Comparison of ENCODE assay signal across 16 cellular contexts in genomic region chr12:109475121-109475520, GRCh38. TPM values are rescaled to one million over a fixed set of nuclear protein-coding genes. Genes with fewer than 3 reads are reported as not detected.
DNase-seq lines count a peak whose midpoint lies in the region; ATAC-seq, FAIRE-seq and TF ChIP-seq lines count a peak whose summit lies in the region.
"Had no signal": no experiment of that assay in that cellular context is flagged by ENCODE, and none has a peak within 500 bp of the region (broad histone marks: within the 10 kb centered on the region; RNA-seq: fewer than 3 reads in every experiment).

No MANE protein-coding gene starts in this region.

- peaks cover 44% of the 10 kb centered on the region for H4K20me1 ChIP-seq in SK-N-SH (ENCODE audit: insufficient read depth)

- CTCF ChIA-PET in SK-N-SH (lab: Yijun Ruan, JAX) = interaction anchor here (0.8 to 3.5 kb wide), 3 partner anchors 11 to 47 kb away, joined by 3 to 13 read pairs (median 4); no protein-coding TSS in a partner anchor

- WGBS in SK-N-SH (ENCODE audit: low lambda C conversion rate) = 87% methylated on average over 7 of the region's 7 CpGs

- H3K4me1 ChIP-seq in SK-N-SH (ENCODE audit: control insufficient read depth in 1 of 2, insufficient read depth in 2 of 2, low read depth in 1 of 2, low read length in 1 of 2) = peaks cover 16 to 19% of the 10 kb centered on the region in 2 experiments; a peak in 3 of 4 replicates
- H3K4me1 ChIP-seq in lower lobe of right lung = peaks cover 65% of the 10 kb centered on the region
- H3K4me1 ChIP-seq in subcutaneous abdominal adipose tissue (ENCODE audit: control insufficient read depth in 5 of 5, insufficient read depth in 5 of 5, low read length in 5 of 5) = peaks cover 7 to 66% (median 62%) of the 10 kb centered on the region in 5 donors

- TF ChIP-seq RAD21 in SK-N-SH (IDR thresholded peaks at IDR 0.05; ENCODE audit: low read length) = no peak

- peaks cover 98% of the 10 kb centered on the region for H3K79me2 ChIP-seq in SK-N-SH (ENCODE audit: insufficient read depth)

- no peaks in the 10 kb centered on the region for H3K27me3 ChIP-seq in SK-N-SH (ENCODE audit: insufficient read depth)
- H3K27me3 ChIP-seq in lower lobe of right lung (ENCODE audit: low read depth) = no peaks in the 10 kb centered on the region
- no peaks in the 10 kb centered on the region for H3K27me3 ChIP-seq in subcutaneous abdominal adipose tissue (ENCODE audit: control insufficient read depth in 5 of 5, insufficient read depth in 4 of 5, low read length in 5 of 5)

- H3K4me3 ChIP-seq in SK-N-SH (ENCODE audit: low read depth in 2 of 2, low read length in 1 of 2) (peak overlapping the region in 1 of 2 experiments; percentile 94; a peak in 2 of 4 replicates), lower lobe of right lung (peak overlapping the region; percentile 99), subcutaneous abdominal adipose tissue (ENCODE audit: low read depth in 1 of 5, low read length in 5 of 5) (peak overlapping the region; percentile 78 to 100 (median 90))

- H3K4me2 ChIP-seq in SK-N-SH = peak overlapping the region; percentile 80

- intact Hi-C loops in activated T-helper 1 cell treated with anti-CD3 and anti-CD28 coated beads, Interleukin-12 subunit alpha, Interleukin-12 subunit beta, Interleukin-2, Interleukin-4 antibody, amounts not matched to agents 30 ng/mL and 10 ng/mL and 1 ng/mL, durations not matched to agents 14 hours and 24 hours and 36 hours (cut with micrococcal nuclease) = loop anchor here (5.0 to 10.0 kb wide), 3 partner anchors 420 to 1788 kb away; partner anchors contain the start of genes PPTC7, PWP1 and USP30
- intact Hi-C loops in lower lobe of right lung (cut with DNase I) = no loop called here

- peak overlapping the region; percentile 94 for H3K4me3 Mint-ChIP-seq in activated T-helper 1 cell treated with anti-CD3 and anti-CD28 coated beads, Interleukin-12 subunit alpha, Interleukin-12 subunit beta, Interleukin-2, Interleukin-4 antibody, amounts not matched to agents 30 ng/mL and 10 ng/mL and 1 ng/mL, durations not matched to agents 14 hours and 24 hours and 36 hours

- H3K36me3 Mint-ChIP-seq in activated T-helper 1 cell treated with anti-CD3 and anti-CD28 coated beads, Interleukin-12 subunit alpha, Interleukin-12 subunit beta, Interleukin-2, Interleukin-4 antibody, amounts not matched to agents 30 ng/mL and 10 ng/mL and 1 ng/mL, durations not matched to agents 14 hours and 24 hours and 36 hours (ENCODE audit: low read depth) = peaks cover 2% of the 10 kb centered on the region

- no peak overlapping the region for H3K27ac Mint-ChIP-seq in activated T-helper 1 cell treated with anti-CD3 and anti-CD28 coated beads, Interleukin-12 subunit alpha, Interleukin-12 subunit beta, Interleukin-2, Interleukin-4 antibody, amounts not matched to agents 30 ng/mL and 10 ng/mL and 1 ng/mL, durations not matched to agents 14 hours and 24 hours and 36 hours

- peaks cover 48% of the 10 kb centered on the region for H3K4me1 Mint-ChIP-seq in activated T-helper 1 cell treated with anti-CD3 and anti-CD28 coated beads, Interleukin-12 subunit alpha, Interleukin-12 subunit beta, Interleukin-2, Interleukin-4 antibody, amounts not matched to agents 30 ng/mL and 10 ng/mL and 1 ng/mL, durations not matched to agents 14 hours and 24 hours and 36 hours (ENCODE audit: low read depth)

- TF ChIP-seq POLR2A in H54 (IDR thresholded peaks at IDR 0.05; ENCODE audit: low read depth, low read length) = no peak

- TF ChIP-seq CTCF in SK-N-SH (IDR thresholded peaks at IDR 0.05) = no peak
- TF ChIP-seq CTCF in lower lobe of right lung (IDR thresholded peaks at IDR 0.05) = no peak

- POLR2A ChIA-PET in SK-N-SH (lab: Yijun Ruan, JAX) = no interaction called here

- no peaks in the 10 kb centered on the region for H3K27me3 Mint-ChIP-seq in activated T-helper 1 cell treated with anti-CD3 and anti-CD28 coated beads, Interleukin-12 subunit alpha, Interleukin-12 subunit beta, Interleukin-2, Interleukin-4 antibody, amounts not matched to agents 30 ng/mL and 10 ng/mL and 1 ng/mL, durations not matched to agents 14 hours and 24 hours and 36 hours (ENCODE audit: insufficient read depth)
- H3K27me3 Mint-ChIP-seq: stimulated activated naive CD8-positive, alpha-beta T cell treated with anti-CD3 and anti-CD28 coated beads, Interleukin-15, amount 100 ng/mL, for 72 hours had no signal

- H3K27ac ChIP-seq in SK-N-SH (ENCODE audit: low read depth in 2 of 2, low read length in 1 of 2) (no peak overlapping the region), lower lobe of right lung (no peak overlapping the region), subcutaneous abdominal adipose tissue (ENCODE audit: low read depth, low read length) (peak overlapping the region; percentile 96)
- H3K27ac ChIP-seq: 22Rv1 had no signal

- no peak overlapping the region for H3K9ac ChIP-seq in SK-N-SH
- H3K9ac ChIP-seq in subcutaneous abdominal adipose tissue (ENCODE audit: low read length in 5 of 5) = peak overlapping the region in 2 of 5 donors; percentile 19 to 32

- no peaks in the 10 kb centered on the region for H3K9me3 ChIP-seq in SK-N-SH
- no peaks in the 10 kb centered on the region for H3K9me3 ChIP-seq in lower lobe of right lung
- H3K9me3 ChIP-seq in subcutaneous abdominal adipose tissue (ENCODE audit: control insufficient read depth in 5 of 5, low read length in 5 of 5) = no peaks in the 10 kb centered on the region

- DNase-seq in SK-N-SH = no peak
- no peak for DNase-seq in activated T-helper 1 cell treated with anti-CD3 and anti-CD28 coated beads, Interleukin-12 subunit alpha, Interleukin-12 subunit beta, Interleukin-2, Interleukin-4 antibody, amounts not matched to agents 30 ng/mL and 10 ng/mL and 1 ng/mL, durations not matched to agents 14 hours and 24 hours and 36 hours (ENCODE audit: low spot score)
- DNase-seq in lower lobe of right lung = no peak
- no peak for DNase-seq in H54 (ENCODE audit: insufficient read length, low spot score)
- DNase-seq in activated CD4-positive, alpha-beta T cell treated with anti-CD3 and anti-CD28 coated beads for 48 hours = no peak
- DNase-seq: activated CD4-positive, CD25-positive, alpha-beta regulatory T cell treated with anti-CD3 and anti-CD28 coated beads, Interleukin-2, amount 50 U/mL, for 72 hours; activated T-cell treated with anti-CD3 and anti-CD28 coated beads, Interleukin-2, amount 50 U/mL, for 72 hours; effector CD8-positive, alpha-beta T cell; NCI-H1417; NCI-H345; stimulated activated naive CD8-positive, alpha-beta T cell treated with anti-CD3 and anti-CD28 coated beads, Interleukin-15, amount 100 ng/mL, for 72 hours; SW 1271 had no signal

- no peaks in the 10 kb centered on the region for H3K9me3 Mint-ChIP-seq in activated T-helper 1 cell treated with anti-CD3 and anti-CD28 coated beads, Interleukin-12 subunit alpha, Interleukin-12 subunit beta, Interleukin-2, Interleukin-4 antibody, amounts not matched to agents 30 ng/mL and 10 ng/mL and 1 ng/mL, durations not matched to agents 14 hours and 24 hours and 36 hours
- H3K9me3 Mint-ChIP-seq: activated T-cell treated with anti-CD3 and anti-CD28 coated beads, Interleukin-2, amount 50 U/mL, for 72 hours; stimulated activated naive CD8-positive, alpha-beta T cell treated with anti-CD3 and anti-CD28 coated beads, Interleukin-15, amount 100 ng/mL, for 72 hours had no signal

- no peaks in the 10 kb centered on the region for H3K9me2 ChIP-seq in SK-N-SH

- ATAC-seq in SK-N-SH treated with all-trans-retinoic acid at 6 μM for 48 hours (no peak), lower lobe of right lung (no peak), GM21423 (IDR thresholded peaks at IDR 0.05; ENCODE audit: unreplicated experiment) (no peak)
- ATAC-seq: activated T-cell treated with anti-CD3 and anti-CD28 coated beads, Interleukin-2, amount 50 U/mL, for 72 hours; stimulated activated naive CD8-positive, alpha-beta T cell treated with anti-CD3 and anti-CD28 coated beads, Interleukin-15, amount 100 ng/mL, for 72 hours had no signal

- FAIRE-seq in H54 (lab: Jason Lieb, UNC) = no peak

- H3F3A ChIP-seq in SK-N-SH (replicated peaks; ENCODE audit: insufficient read depth) = no peaks in the 10 kb centered on the region

- TF ChIP-seq EP300 in SK-N-SH (IDR thresholded peaks at IDR 0.05; ENCODE audit: borderline replicate concordance in 1 of 2, low read depth in 1 of 2, low read length in 1 of 2) = no peak

- H2AFZ ChIP-seq in SK-N-SH (ENCODE audit: low read depth) = no peak overlapping the region

- H3K36me3 ChIP-seq in SK-N-SH (replicated peaks in 1 of 2; ENCODE audit: control insufficient read depth in 1 of 2, insufficient read depth in 2 of 2, low read length in 1 of 2) (peaks cover 0 to 31% of the 10 kb centered on the region in 2 experiments), lower lobe of right lung (peaks cover 27% of the 10 kb centered on the region), subcutaneous abdominal adipose tissue (ENCODE audit: control insufficient read depth in 5 of 5, insufficient read depth in 5 of 5, low read length in 5 of 5) (peaks cover 0 to 11% (median 10%) of the 10 kb centered on the region in 5 donors)

TF ChIP-seq in SK-N-SH, 30 proteins besides CTCF, POLR2A, EP300 and RAD21 (continues in another document):
- TF ChIP-seq ELF1 (IDR thresholded peaks at IDR 0.05) (no peak), POLR2AphosphoS5 (IDR thresholded peaks at IDR 0.05; ENCODE audit: low read depth, low read length) (no peak), GABPA (IDR thresholded peaks at IDR 0.05; ENCODE audit: low read depth) (no peak), NRF1 (IDR thresholded peaks at IDR 0.05; ENCODE audit: low read depth, low read length) (no peak), RXRA (IDR thresholded peaks at IDR 0.05; ENCODE audit: borderline replicate concordance, low read depth) (no peak)

RNA-seq across cellular contexts. Expression of gene KCTD10, which starts 2.0 kb away (rescaled TPM):
- polyA plus RNA-seq in SK-N-SH (2012; rRNA removed) = 66.9 and 92.9 TPM in 2 replicates
- 69.6 and 99.0 TPM in 2 replicates for polyA plus RNA-seq in SK-N-SH (2012; cell fraction: cytosol; rRNA removed)
- polyA plus RNA-seq in SK-N-SH (2012; cell fraction: nucleus; rRNA removed) = 93.8 and 122 TPM in 2 replicates
- 48.3 and 51.2 TPM in 2 replicates for total RNA-seq in activated T-helper 1 cell treated with anti-CD3 and anti-CD28 coated beads, Interleukin-12 subunit alpha, Interleukin-12 subunit beta, Interleukin-2, Interleukin-4 antibody, amounts not matched to agents 30 ng/mL and 10 ng/mL and 1 ng/mL, durations not matched to agents 14 hours and 24 hours and 36 hours
- 61.4 TPM for total RNA-seq in lower lobe of right lung

RNA-seq across cellular contexts. Expression of gene UBE3B, which starts 2.3 kb away (rescaled TPM):
- polyA plus RNA-seq in SK-N-SH (2012; rRNA removed) = 28.6 and 31.9 TPM in 2 replicates
- polyA plus RNA-seq in SK-N-SH (2012; cell fraction: cytosol; rRNA removed) = 20.3 and 23.0 TPM in 2 replicates
- polyA plus RNA-seq in SK-N-SH (2012; cell fraction: nucleus; rRNA removed) = 60.4 and 65.8 TPM in 2 replicates
- total RNA-seq in activated T-helper 1 cell treated with anti-CD3 and anti-CD28 coated beads, Interleukin-12 subunit alpha, Interleukin-12 subunit beta, Interleukin-2, Interleukin-4 antibody, amounts not matched to agents 30 ng/mL and 10 ng/mL and 1 ng/mL, durations not matched to agents 14 hours and 24 hours and 36 hours = 28.7 and 29.3 TPM in 2 replicates
- 40.1 TPM for total RNA-seq in lower lobe of right lung
